26 cellular contexts compared by ENCODE assay signal in genomic region chr4:24180586-24180985, GRCh38.
"Had no signal": no experiment of that assay in that cellular context is flagged by ENCODE, and none has a peak within 500 bp of the region (broad histone marks: within the 10 kb centered on the region; RNA-seq: fewer than 3 reads in every experiment).

No MANE protein-coding gene starts in this region.

- H3K9me3 ChIP-seq: neutrophil, pancreas, prostate gland, right lobe of liver, sigmoid colon, stomach, thoracic aorta, thyroid gland, tibial nerve, upper lobe of left lung, vagina had no signal

- H3K27me3 ChIP-seq: neutrophil, pancreas, right lobe of liver, sigmoid colon, stomach, thyroid gland, tibial nerve, upper lobe of left lung, vagina had no signal

- H3K27ac ChIP-seq: neutrophil, pancreas, prostate gland, right lobe of liver, sigmoid colon, stomach, thoracic aorta, thyroid gland, tibial nerve, upper lobe of left lung, vagina had no signal

- H3K4me3 ChIP-seq: pancreas, prostate gland, right lobe of liver, sigmoid colon, stomach, thoracic aorta, thyroid gland, tibial nerve, upper lobe of left lung, vagina had no signal

- H3K36me3 ChIP-seq: neutrophil, pancreas, prostate gland, right lobe of liver, sigmoid colon, stomach, thoracic aorta, thyroid gland, tibial nerve, upper lobe of left lung, vagina had no signal

- DNase-seq: nephron progenitor cell; nucleus accumbens; pancreas; retina; right cardiac atrium; right lobe of liver; sigmoid colon; small intestine; stimulated activated CD4-positive, alpha-beta T cell treated with anti-CD3 and anti-CD28 coated beads, Interleukin-15, amount 100 ng/mL, for 24 hours; stimulated activated CD4-positive, alpha-beta T cell treated with anti-CD3 and anti-CD28 coated beads, Interleukin-2, amount 100 ng/mL, for 24 hours; stimulated activated CD4-positive, alpha-beta T cell treated with anti-CD3 and anti-CD28 coated beads, Interleukin-2, amount 100 ng/mL, for 48 hours; stimulated activated CD4-positive, alpha-beta T cell treated with anti-CD3 and anti-CD28 coated beads, Interleukin-4, amount 100 ng/mL, for 24 hours; stimulated activated naive B cell treated with anti-CD40 and anti-IgM and Interleukin-4, amounts not matched to agents 10 μg/mL and 1 μg/mL and 100 μg/mL, for 72 hours; stimulated activated naive CD4-positive, alpha-beta T cell treated with Interleukin-2 at 50 U/mL for 16 hours; stomach; thyroid gland; trophoblast cell; upper lobe of left lung had no signal

- H3K4me1 ChIP-seq: pancreas, prostate gland, right lobe of liver, sigmoid colon, stomach, thyroid gland, tibial nerve, upper lobe of left lung, vagina had no signal

- ATAC-seq: natural killer cell treated with Interleukin-12 subunit alpha and Interleukin-12 subunit beta and Interleukin-15 and Interleukin-18, amount 100 ng/mL, for 72 hours; pancreas; right cardiac atrium; stimulated activated effector memory CD8-positive, alpha-beta T cell treated with anti-CD3 and anti-CD28 coated beads, Interleukin-12 subunit alpha, Interleukin-12 subunit beta, amount 100 ng/mL, for 72 hours; stimulated activated naive B cell treated with anti-CD40 and anti-IgM and Interleukin-4, amounts not matched to agents 10 μg/mL and 1 μg/mL and 100 μg/mL, for 72 hours had no signal

- FAIRE-seq: pancreas, small intestine, urothelium cell line had no signal
